1 cellular context compared by ENCODE assay signal in genomic region chr2:62641410-62641843, GRCh38.
TF ChIP-seq lines count a peak whose summit lies in the region.

No MANE protein-coding gene starts in this region.

TF ChIP-seq in HepG2, 621 proteins besides CTCF, POLR2A, EP300 and RAD21 (continued from another document and continues in another):
- TF ChIP-seq ZNF530 (CRISPR knock-in tag; IDR thresholded peaks at IDR 0.05; ENCODE audit: low read depth) (no peak), UBTF (CRISPR knock-in tag; IDR thresholded peaks at IDR 0.05) (no peak), ZNF282 (IDR thresholded peaks at IDR 0.05; ENCODE audit: partially characterized antibody) (no peak), TAF15 (IDR thresholded peaks at IDR 0.05; ENCODE audit: low read depth, low read length, poor library complexity, severe bottlenecking) (no peak), ARNT2 (CRISPR knock-in tag; IDR thresholded peaks at IDR 0.05; ENCODE audit: low read depth) (no peak), ARID3A (IDR thresholded peaks at IDR 0.05; ENCODE audit: low read depth, low read length) (no peak), AHDC1 (CRISPR knock-in tag; IDR thresholded peaks at IDR 0.05; ENCODE audit: borderline replicate concordance) (peak; percentile 59; the same call in 1 of the 2 replicates), LCORL (IDR thresholded peaks at IDR 0.05) (no peak), LCORL (CRISPR knock-in tag; IDR thresholded peaks at IDR 0.05) (no peak), NFYC (CRISPR knock-in tag; IDR thresholded peaks at IDR 0.05) (no peak), ZNF318 (CRISPR knock-in tag; IDR thresholded peaks at IDR 0.05) (no peak), CEBPG (CRISPR knock-in tag; IDR thresholded peaks at IDR 0.05) (peak; percentile 13; the same call in 1 of the 2 replicates), ZNF333 (CRISPR knock-in tag; IDR thresholded peaks at IDR 0.05; ENCODE audit: borderline replicate concordance) (no peak), ATF4 (CRISPR knock-in tag; IDR thresholded peaks at IDR 0.05) (0 out of 4 replicates have a peak, but pooled peaks of 1 of the 2 experiments have one; percentile 38), KLF12 (CRISPR knock-in tag; IDR thresholded peaks at IDR 0.05; ENCODE audit: borderline replicate concordance) (no peak), RNF219 (CRISPR knock-in tag; IDR thresholded peaks at IDR 0.05) (no peak), PHB2 (IDR thresholded peaks at IDR 0.05; ENCODE audit: partially characterized antibody) (no peak), FOXA1 (IDR thresholded peaks at IDR 0.05) (no peak), FOXA1 (CRISPR knock-in tag; IDR thresholded peaks at IDR 0.05) (no peak), GATAD2A (CRISPR knock-in tag; IDR thresholded peaks at IDR 0.05) (peak; percentile 70; the same call in 1 of the 2 replicates), ZNF160 (CRISPR knock-in tag; IDR thresholded peaks at IDR 0.05) (no peak), ZFP62 (CRISPR knock-in tag; IDR thresholded peaks at IDR 0.05) (no peak), ZNF569 (CRISPR knock-in tag; IDR thresholded peaks at IDR 0.05; ENCODE audit: borderline replicate concordance) (no peak), ZNF614 (CRISPR knock-in tag; IDR thresholded peaks at IDR 0.05; ENCODE audit: borderline replicate concordance) (0 out of 2 replicates have a peak, but pooled peaks have one; percentile 34), ZNF841 (CRISPR knock-in tag; IDR thresholded peaks at IDR 0.05; ENCODE audit: borderline replicate concordance) (no peak), SRSF1 (optimal IDR thresholded peaks at IDR 0.05; ENCODE audit: low read depth, low read length) (no peak), PPARG (CRISPR knock-in tag; conservative IDR thresholded peaks at IDR 0.05) (peak; percentile 44; the same call in 1 of the 2 replicates), MED8 (CRISPR knock-in tag; IDR thresholded peaks at IDR 0.05; ENCODE audit: insufficient replicate concordance) (no peak), ZNF878 (CRISPR knock-in tag; IDR thresholded peaks at IDR 0.05) (no peak), ZNF607 (CRISPR knock-in tag; IDR thresholded peaks at IDR 0.05; ENCODE audit: borderline replicate concordance) (no peak), ZNF562 (CRISPR knock-in tag; IDR thresholded peaks at IDR 0.05; ENCODE audit: borderline replicate concordance) (no peak), AGO2 (optimal IDR thresholded peaks at IDR 0.05; ENCODE audit: low read depth, low read length) (no peak), ZBTB39 (CRISPR knock-in tag; IDR thresholded peaks at IDR 0.05) (no peak), ZNF180 (CRISPR knock-in tag; IDR thresholded peaks at IDR 0.05; ENCODE audit: borderline replicate concordance, low read depth) (no peak), IRF2 (CRISPR knock-in tag; IDR thresholded peaks at IDR 0.05) (no peak)
